ENCODE assay signal across 30 cellular contexts in the genomic region with DNA sequence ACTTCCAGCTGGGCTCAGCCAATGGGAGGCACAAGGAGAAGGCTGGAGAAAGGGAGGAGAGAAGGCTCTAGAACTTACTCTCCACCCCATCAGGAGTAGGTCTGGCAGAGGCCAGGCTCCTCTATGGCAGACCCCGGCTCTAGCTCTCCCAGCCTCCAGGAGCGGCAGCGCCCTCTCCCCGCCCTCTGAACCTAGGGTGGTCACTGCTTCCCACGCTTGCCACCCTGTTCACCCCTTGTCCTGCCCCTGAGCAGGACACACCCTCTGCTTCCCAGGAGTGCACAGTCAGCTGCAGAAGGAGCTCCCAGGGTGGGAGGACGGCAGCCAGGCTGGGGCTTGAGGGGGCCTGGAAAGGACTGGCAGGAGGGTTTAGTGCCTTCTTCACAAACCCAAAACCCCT. TPM values are rescaled to one million over a fixed set of nuclear protein-coding genes. Genes with fewer than 3 reads are reported as not detected.
"Had no signal": no experiment of that assay in that cellular context is flagged by ENCODE, and none has a peak within 500 bp of the region (broad histone marks: within the 10 kb centered on the region; RNA-seq: fewer than 3 reads in every experiment).

No MANE protein-coding gene starts in this region.

- H3K4me3 ChIP-seq: coronary artery, esophagus squamous epithelium, heart right ventricle, left ventricle myocardium inferior, lower lobe of right lung, right lobe of liver, testis, tibial artery, upper lobe of left lung, uterus had no signal

- H3K36me3 ChIP-seq: esophagus squamous epithelium, heart right ventricle, left ventricle myocardium inferior, lower lobe of right lung, neutrophil, right lobe of liver, tibial artery, upper lobe of left lung, uterus had no signal

- H3K9me3 Mint-ChIP-seq: natural killer cell had no signal

- H3K27ac ChIP-seq: coronary artery, esophagus squamous epithelium, heart right ventricle, left ventricle myocardium inferior, lower lobe of right lung, neutrophil, parathyroid adenoma, right lobe of liver, testis, tibial artery, upper lobe of left lung, uterus had no signal

- DNase-seq: dermis blood vessel endothelial cell; effector memory CD4-positive, alpha-beta T cell; erythroblast; esophagus squamous epithelium; foreskin melanocyte; glutamatergic neuron; heart right ventricle; hippocampal formation; kidney glomerular epithelial cell; left colon; left ventricle myocardium inferior; lower lobe of right lung; natural killer cell; right lobe of liver; stimulated activated CD4-positive, alpha-beta T cell treated with anti-CD3 and anti-CD28 coated beads, Interleukin-4, amount 100 ng/mL, for 4 hours; stimulated activated naive CD8-positive, alpha-beta T cell treated with anti-CD3 and anti-CD28 coated beads, Interleukin-15, Interleukin-2, amounts not matched to agents 100 U/mL and 50 U/mL, for 24 hours; substantia nigra; testis; tibial artery; upper lobe of left lung; uterus had no signal

- H3K4me1 Mint-ChIP-seq: memory B cell; stimulated activated memory B cell treated with anti-CD40 and anti-IgM and Interleukin-4, amounts not matched to agents 10 μg/mL and 1 μg/mL and 100 μg/mL, for 72 hours had no signal

- ATAC-seq: heart right ventricle; left colon; lower lobe of right lung; natural killer cell; stimulated activated memory B cell treated with anti-CD40 and anti-IgM and Interleukin-4, amounts not matched to agents 10 μg/mL and 1 μg/mL and 100 μg/mL, for 72 hours; stimulated activated naive CD8-positive, alpha-beta T cell treated with anti-CD3 and anti-CD28 coated beads, Interleukin-15, Interleukin-2, amounts not matched to agents 100 U/mL and 50 U/mL, for 24 hours had no signal

- H3K4me1 ChIP-seq: esophagus squamous epithelium, left ventricle myocardium inferior, lower lobe of right lung, parathyroid adenoma, right lobe of liver, testis, tibial artery, uterus had no signal

- H3K9me3 ChIP-seq: neutrophil, right lobe of liver, testis, uterus had no signal

- H3K4me3 Mint-ChIP-seq: memory B cell; natural killer cell; stimulated activated memory B cell treated with anti-CD40 and anti-IgM and Interleukin-4, amounts not matched to agents 10 μg/mL and 1 μg/mL and 100 μg/mL, for 72 hours had no signal

- H3K27ac Mint-ChIP-seq: memory B cell; natural killer cell; progenitor cell of endocrine pancreas; stimulated activated memory B cell treated with anti-CD40 and anti-IgM and Interleukin-4, amounts not matched to agents 10 μg/mL and 1 μg/mL and 100 μg/mL, for 72 hours had no signal

- H3K79me2 ChIP-seq: parathyroid adenoma had no signal

- H3K27me3 ChIP-seq: neutrophil, right lobe of liver, testis, upper lobe of left lung, uterus had no signal

- FAIRE-seq: endometrium, islet of Langerhans had no signal

- H3K9ac ChIP-seq: parathyroid adenoma had no signal

- H3K36me3 Mint-ChIP-seq: memory B cell; natural killer cell; stimulated activated memory B cell treated with anti-CD40 and anti-IgM and Interleukin-4, amounts not matched to agents 10 μg/mL and 1 μg/mL and 100 μg/mL, for 72 hours had no signal

- H2AFZ ChIP-seq: parathyroid adenoma had no signal

RNA-seq across cellular contexts. Expression of a gene that starts 53.0 kb away (rescaled TPM):
- total RNA-seq: mononuclear cell, natural killer cell had no signal
